In genomic region chr3:186125118-186125517, GRCh38 we compare ENCODE assay signal across 20 cellular contexts.
"Had no signal": no experiment of that assay in that cellular context is flagged by ENCODE, and none has a peak within 500 bp of the region (broad histone marks: within the 10 kb centered on the region; RNA-seq: fewer than 3 reads in every experiment).

No MANE protein-coding gene starts in this region.

- H3K36me3 Mint-ChIP-seq: activated CD8-positive, alpha-beta memory T cell treated with anti-CD3 and anti-CD28 coated beads, Interleukin-2, amount 10 ng/mL, durations not matched to agents 7 days and 5 days; stimulated activated memory B cell treated with anti-CD40 and anti-IgM and Interleukin-4, amounts not matched to agents 10 μg/mL and 1 μg/mL and 100 μg/mL, for 72 hours; T-cell had no signal

- H3K27ac Mint-ChIP-seq: activated B cell treated with CpG ODN at 0.5 μM for 24 hours; activated CD4-positive, alpha-beta memory T cell treated with anti-CD3 and anti-CD28 coated beads, Interleukin-2, amount 10 ng/mL, durations not matched to agents 7 days and 5 days; activated CD8-positive, alpha-beta memory T cell treated with anti-CD3 and anti-CD28 coated beads, Interleukin-2, amount 10 ng/mL, durations not matched to agents 7 days and 5 days; activated naive CD8-positive, alpha-beta T cell treated with anti-CD3 and anti-CD28 coated beads, Interleukin-2, amount 10 ng/mL, durations not matched to agents 7 days and 5 days; activated T-cell treated with anti-CD3 and anti-CD28 coated beads, Interleukin-2, amount 50 U/mL, for 24 hours; activated T-helper 2 cell treated with anti-CD3 and anti-CD28 coated beads, Interferon-gamma antibody, Interleukin-2, Interleukin-4, amounts not matched to agents 10 μg/mL and 5 μg/mL and 100 μg/mL, durations not matched to agents 14 hours and 24 hours and 36 hours; effector memory CD8-positive, alpha-beta T cell; stimulated activated memory B cell treated with anti-CD40 and anti-IgM and Interleukin-4, amounts not matched to agents 10 μg/mL and 1 μg/mL and 100 μg/mL, for 72 hours; T-cell had no signal

- H3K4me3 ChIP-seq: sigmoid colon, tibial artery had no signal

- H3K4me3 Mint-ChIP-seq: activated B cell treated with CpG ODN at 0.5 μM for 24 hours; activated CD4-positive, alpha-beta memory T cell treated with anti-CD3 and anti-CD28 coated beads, Interleukin-2, amount 10 ng/mL, durations not matched to agents 7 days and 5 days; activated CD8-positive, alpha-beta memory T cell treated with anti-CD3 and anti-CD28 coated beads, Interleukin-2, amount 10 ng/mL, durations not matched to agents 7 days and 5 days; activated naive CD8-positive, alpha-beta T cell treated with anti-CD3 and anti-CD28 coated beads, Interleukin-2, amount 10 ng/mL, durations not matched to agents 7 days and 5 days; activated T-cell treated with anti-CD3 and anti-CD28 coated beads, Interleukin-2, amount 50 U/mL, for 24 hours; effector memory CD8-positive, alpha-beta T cell; neural crest cell; stimulated activated memory B cell treated with anti-CD40 and anti-IgM and Interleukin-4, amounts not matched to agents 10 μg/mL and 1 μg/mL and 100 μg/mL, for 72 hours; T-cell had no signal

- H3K4me1 ChIP-seq: parathyroid adenoma, sigmoid colon, tibial artery had no signal

- H3K9me3 ChIP-seq: sigmoid colon, tibial artery had no signal

- H3K9me3 Mint-ChIP-seq: activated B cell treated with CpG ODN at 0.5 μM for 24 hours; activated T-cell treated with anti-CD3 and anti-CD28 coated beads, Interleukin-2, amount 50 U/mL, for 24 hours; activated T-helper 2 cell treated with anti-CD3 and anti-CD28 coated beads, Interferon-gamma antibody, Interleukin-2, Interleukin-4, amounts not matched to agents 10 μg/mL and 5 μg/mL and 100 μg/mL, durations not matched to agents 14 hours and 24 hours and 36 hours; T-cell had no signal

- H2AFZ ChIP-seq: parathyroid adenoma had no signal

- H3K79me2 ChIP-seq: parathyroid adenoma had no signal

- H3K27me3 ChIP-seq: sigmoid colon, tibial artery had no signal

- H3K27ac ChIP-seq: parathyroid adenoma, sigmoid colon, tibial artery had no signal

- H3K4me1 Mint-ChIP-seq: activated B cell treated with CpG ODN at 0.5 μM for 24 hours; activated CD4-positive, alpha-beta memory T cell treated with anti-CD3 and anti-CD28 coated beads, Interleukin-2, amount 10 ng/mL, durations not matched to agents 7 days and 5 days; activated CD8-positive, alpha-beta memory T cell treated with anti-CD3 and anti-CD28 coated beads, Interleukin-2, amount 10 ng/mL, durations not matched to agents 7 days and 5 days; stimulated activated memory B cell treated with anti-CD40 and anti-IgM and Interleukin-4, amounts not matched to agents 10 μg/mL and 1 μg/mL and 100 μg/mL, for 72 hours; T-cell had no signal

- H3K36me3 ChIP-seq: sigmoid colon, tibial artery had no signal

- ATAC-seq: activated CD8-positive, alpha-beta memory T cell treated with anti-CD3 and anti-CD28 coated beads, Interleukin-2, amount 10 ng/mL, durations not matched to agents 7 days and 5 days; effector memory CD8-positive, alpha-beta T cell; left cardiac atrium; SK-N-SH treated with all-trans-retinoic acid at 6 μM for 48 hours; stimulated activated memory B cell treated with anti-CD40 and anti-IgM and Interleukin-4, amounts not matched to agents 10 μg/mL and 1 μg/mL and 100 μg/mL, for 72 hours; T-cell had no signal

- DNase-seq: activated B cell treated with CpG ODN at 0.5 μM for 24 hours; activated CD4-positive, alpha-beta memory T cell treated with anti-CD3 and anti-CD28 coated beads, Interleukin-2, amount 10 ng/mL, durations not matched to agents 7 days and 5 days; activated CD4-positive, alpha-beta T cell treated with anti-CD3 and anti-CD28 coated beads for 4 hours; activated CD8-positive, alpha-beta memory T cell treated with anti-CD3 and anti-CD28 coated beads, Interleukin-2, amount 10 ng/mL, durations not matched to agents 7 days and 5 days; activated naive CD4-positive, alpha-beta T cell treated with Interleukin-2 at 50 U/mL for 16 hours; activated naive CD8-positive, alpha-beta T cell treated with anti-CD3 and anti-CD28 coated beads, Interleukin-2, amount 10 ng/mL, durations not matched to agents 7 days and 5 days; activated T-cell treated with anti-CD3 and anti-CD28 coated beads, Interleukin-2, amount 50 U/mL, for 24 hours; amygdala; effector memory CD8-positive, alpha-beta T cell; foreskin fibroblast; left cardiac atrium; sigmoid colon; stimulated activated CD4-positive, alpha-beta T cell treated with anti-CD3 and anti-CD28 coated beads, Interleukin-4, amount 100 ng/mL, for 24 hours; T-cell; tibial artery had no signal
